In the genomic region with DNA sequence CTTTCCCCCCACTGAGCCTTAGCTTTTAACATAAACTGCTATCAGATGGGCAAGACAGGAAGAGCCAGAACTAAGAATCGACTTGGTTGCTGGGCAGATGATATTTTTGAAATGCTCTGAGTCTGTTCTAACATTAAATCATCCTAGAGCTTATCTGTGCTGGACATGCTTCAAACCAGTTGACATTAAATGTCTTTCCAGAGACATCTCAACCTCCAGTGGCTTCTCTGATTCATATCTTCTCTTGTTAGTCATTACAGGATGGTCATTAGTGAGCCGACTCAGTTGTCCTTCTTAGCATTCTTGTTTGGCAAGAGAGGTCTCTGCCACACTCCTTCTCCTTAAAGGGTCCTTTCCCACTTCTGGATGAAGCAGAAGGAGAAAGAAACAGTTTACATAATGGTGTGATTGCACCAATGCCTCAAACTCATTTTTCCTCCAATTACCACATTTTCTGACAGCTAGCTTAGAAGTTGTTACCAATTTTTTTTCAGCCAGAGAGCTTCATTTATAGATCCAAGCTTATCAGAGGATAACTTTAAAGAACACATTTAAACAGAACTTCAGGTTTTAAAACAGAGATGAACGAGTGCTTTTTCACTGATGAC, we compare ENCODE assay signal across 26 cellular contexts. TPM values are rescaled to one million over a fixed set of nuclear protein-coding genes. Genes with fewer than 3 reads are reported as not detected.
"Had no signal": no experiment of that assay in that cellular context is flagged by ENCODE, and none has a peak within 500 bp of the region (broad histone marks: within the 10 kb centered on the region; RNA-seq: fewer than 3 reads in every experiment).

No MANE protein-coding gene starts in this region.

- H3K27ac ChIP-seq: left ventricle myocardium inferior, neural progenitor cell, neutrophil, ovary, prostate gland, spleen, tibial nerve, uterus had no signal

- DNase-seq: hypothalamus; immature natural killer cell; kidney; left colon; left ventricle myocardium inferior; mesendoderm; naive B cell; natural killer cell; nephron progenitor cell; occipital lobe; ovary; posterior cingulate gyrus; retina; right cardiac atrium; small intestine; spleen; stimulated activated CD4-positive, alpha-beta T cell treated with anti-CD3 and anti-CD28 coated beads, Interleukin-4, amount 100 ng/mL, for 24 hours; stimulated activated naive CD4-positive, alpha-beta T cell; uterus had no signal

- ATAC-seq: left colon; natural killer cell; right cardiac atrium; sciatic nerve; stimulated activated effector memory CD8-positive, alpha-beta T cell treated with anti-CD3 and anti-CD28 coated beads, Interleukin-12 subunit alpha, Interleukin-12 subunit beta, amount 100 ng/mL, for 72 hours had no signal

- H3K27me3 ChIP-seq: neural progenitor cell, ovary, tibial nerve, uterus had no signal

- H3K4me3 ChIP-seq: left ventricle myocardium inferior, lung, neural progenitor cell, ovary, prostate gland, spleen, tibial nerve, uterus had no signal

RNA-seq across cellular contexts. Expression of a gene that starts 21.7 kb away (rescaled TPM):
- polyA plus RNA-seq: immature natural killer cell had no signal
